ENCODE assay signal across 21 cellular contexts in the genomic region with DNA sequence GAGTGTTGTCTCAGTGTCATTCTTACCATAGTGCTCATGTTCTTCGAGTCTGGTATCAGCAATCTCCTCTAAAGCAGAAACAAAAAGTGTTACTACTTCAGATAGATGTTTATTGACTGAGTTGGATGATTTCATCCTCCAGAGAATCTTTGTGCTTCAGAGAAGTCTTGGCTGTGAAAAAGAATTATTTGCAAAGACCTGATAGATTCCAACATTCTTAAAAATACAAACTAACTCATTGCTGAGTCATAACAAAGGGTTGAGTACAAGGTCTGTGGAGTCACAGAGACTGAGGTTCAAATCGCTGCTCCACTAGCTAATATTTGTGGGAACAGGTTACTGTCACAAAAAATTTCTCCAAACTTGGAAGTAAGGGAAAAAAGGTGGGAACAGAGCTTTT. TPM values are rescaled to one million over a fixed set of nuclear protein-coding genes. Genes with fewer than 3 reads are reported as not detected.
DNase-seq lines count a peak whose midpoint lies in the region; ATAC-seq, FAIRE-seq and TF ChIP-seq lines count a peak whose summit lies in the region.
"Had no signal": no experiment of that assay in that cellular context is flagged by ENCODE, and none has a peak within 500 bp of the region (broad histone marks: within the 10 kb centered on the region; RNA-seq: fewer than 3 reads in every experiment).

No MANE protein-coding gene starts in this region.

- CTCF ChIA-PET in A549 (lab: Yijun Ruan, JAX) = no interaction called here

- ATAC-seq in A549 = peak in 1 of 2 experiments; percentile 46; a peak in 2 of 6 replicates
- ATAC-seq in left lobe of liver = no peak
- ATAC-seq in GM19023 (IDR thresholded peaks at IDR 0.05; ENCODE audit: unreplicated experiment) = no peak
- ATAC-seq: stimulated activated naive B cell treated with anti-CD40 and anti-IgM and Interleukin-4, amounts not matched to agents 10 μg/mL and 1 μg/mL and 100 μg/mL, for 72 hours had no signal

- DNase-seq in A549 (ENCODE audit: low read depth in 1 of 2, low spot score in 1 of 2) (peak in 1 of 2 experiments; percentile 7), HT-29 (ENCODE audit: low spot score) (peak; percentile 35), astrocyte of the hippocampus (ENCODE audit: low read depth, low spot score) (peak; percentile 22), hepatocyte (ENCODE audit: low spot score) (no peak), left lobe of liver (ENCODE audit: low spot score) (no peak), activated gamma-delta T cell (lab: John Stamatoyannopoulos, UW) (no peak), SKM-1 (lab: John Stamatoyannopoulos, UW; ENCODE audit: unreplicated experiment) (no peak)
- DNase-seq: activated CD4-positive, alpha-beta T cell treated with anti-CD3 and anti-CD28 coated beads, Interleukin-2, amount 50 U/mL, for 1 hour; activated T-cell treated with anti-CD3 and anti-CD28 coated beads, Interleukin-2, amount 50 U/mL, for 1 hour; islet precursor cell; midbrain; NCI-H187 treated with DMSO at 0.1 percent for 48 hours; NCI-H510A; SJCRH30; stimulated activated naive B cell treated with anti-CD40 and anti-IgM and Interleukin-4, amounts not matched to agents 10 μg/mL and 1 μg/mL and 100 μg/mL, for 72 hours; trophoblast cell had no signal

- H3K4me2 ChIP-seq in A549 (peak overlapping the region; percentile 44; the same call in 2 of the 3 replicates), hepatocyte (peak overlapping the region; percentile 17)
- H3K4me2 ChIP-seq: smooth muscle cell had no signal

- H3K36me3 ChIP-seq in hepatocyte (replicated peaks; ENCODE audit: insufficient read depth, low read depth) = no peaks in the 10 kb centered on the region
- H3K36me3 ChIP-seq: SJCRH30 had no signal

- no peak overlapping the region for H2AFZ ChIP-seq in hepatocyte

- no peaks in the 10 kb centered on the region for H4K20me1 ChIP-seq in hepatocyte (ENCODE audit: insufficient read depth, poor library complexity, severe bottlenecking)

- no peak for TF ChIP-seq POLR2A in A549 (IDR thresholded peaks at IDR 0.05; ENCODE audit: low read length)

- POLR2A ChIA-PET in A549 (lab: Yijun Ruan, JAX) = no interaction called here

- TF ChIP-seq EP300 in A549 (IDR thresholded peaks at IDR 0.05) = no peak

- H3K27ac ChIP-seq in A549 (no peak overlapping the region), hepatocyte (peak overlapping the region; percentile 20)
- H3K27ac ChIP-seq: SJCRH30 had no signal

- WGBS in A549 (ENCODE audit: missing lambda C conversion rate) = 5% methylated on average over 2 of the region's 2 CpGs
- 77% methylated on average over 2 of the region's 2 CpGs for WGBS in hepatocyte (ENCODE audit: low lambda C conversion rate, missing lambda C conversion rate)

- no peaks in the 10 kb centered on the region for H3K79me2 ChIP-seq in hepatocyte

- no peak for FAIRE-seq in A549 (lab: Jason Lieb, UNC)
- FAIRE-seq: HTR-8/SVneo had no signal

- H3K9me3 ChIP-seq in A549 (no peaks in the 10 kb centered on the region), hepatocyte (ENCODE audit: low read depth) (no peaks in the 10 kb centered on the region)

- no peak for TF ChIP-seq RAD21 in A549 (conservative IDR thresholded peaks at IDR 0.05 in 1 of 2, IDR thresholded peaks at IDR 0.05 in 1 of 2)

- H3K27me3 ChIP-seq in hepatocyte = no peaks in the 10 kb centered on the region
- H3K27me3 ChIP-seq: SJCRH30 had no signal

- H3K9me2 ChIP-seq in hepatocyte (replicated peaks; ENCODE audit: insufficient read depth) = no peaks in the 10 kb centered on the region

- no peak overlapping the region for H3K4me3 ChIP-seq in A549
- H3K4me3 ChIP-seq in hepatocyte = no peak overlapping the region
- H3K4me3 ChIP-seq: SJCRH30, smooth muscle cell had no signal

- TF ChIP-seq CTCF in A549 (IDR thresholded peaks at IDR 0.05) (no peak), hepatocyte (IDR thresholded peaks at IDR 0.05; ENCODE audit: poor library complexity) (no peak)

- peaks cover 12% of the 10 kb centered on the region for H3K4me1 ChIP-seq in A549
- H3K4me1 ChIP-seq in hepatocyte (ENCODE audit: insufficient read depth) = peaks cover 9% of the 10 kb centered on the region
- H3K4me1 ChIP-seq: SJCRH30 had no signal

TF ChIP-seq in A549, 52 proteins besides CTCF, POLR2A, EP300 and RAD21:
- TF ChIP-seq CHD2 (IDR thresholded peaks at IDR 0.05; ENCODE audit: low read length, partially characterized antibody) = no peak
- no peak for TF ChIP-seq JUNB (IDR thresholded peaks at IDR 0.05)
- TF ChIP-seq JUN (IDR thresholded peaks at IDR 0.05) = no peak
- TF ChIP-seq, protein P1, sequence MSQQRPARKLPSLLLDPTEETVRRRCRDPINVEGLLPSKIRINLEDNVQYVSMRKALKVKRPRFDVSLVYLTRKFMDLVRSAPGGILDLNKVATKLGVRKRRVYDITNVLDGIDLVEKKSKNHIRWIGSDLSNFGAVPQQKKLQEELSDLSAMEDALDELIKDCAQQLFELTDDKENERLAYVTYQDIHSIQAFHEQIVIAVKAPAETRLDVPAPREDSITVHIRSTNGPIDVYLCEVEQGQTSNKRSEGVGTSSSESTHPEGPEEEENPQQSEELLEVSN (IDR thresholded peaks at IDR 0.05; ENCODE audit: borderline replicate concordance, low read depth) = no peak
- no peak for TF ChIP-seq CBX8 (IDR thresholded peaks at IDR 0.05)
- TF ChIP-seq EHMT2 (IDR thresholded peaks at IDR 0.05; ENCODE audit: low read depth) = no peak
- TF ChIP-seq, protein P2, sequence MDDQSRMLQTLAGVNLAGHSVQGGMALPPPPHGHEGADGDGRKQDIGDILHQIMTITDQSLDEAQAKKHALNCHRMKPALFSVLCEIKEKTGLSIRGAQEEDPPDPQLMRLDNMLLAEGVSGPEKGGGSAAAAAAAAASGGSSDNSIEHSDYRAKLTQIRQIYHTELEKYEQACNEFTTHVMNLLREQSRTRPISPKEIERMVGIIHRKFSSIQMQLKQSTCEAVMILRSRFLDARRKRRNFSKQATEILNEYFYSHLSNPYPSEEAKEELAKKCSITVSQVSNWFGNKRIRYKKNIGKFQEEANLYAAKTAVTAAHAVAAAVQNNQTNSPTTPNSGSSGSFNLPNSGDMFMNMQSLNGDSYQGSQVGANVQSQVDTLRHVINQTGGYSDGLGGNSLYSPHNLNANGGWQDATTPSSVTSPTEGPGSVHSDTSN (IDR thresholded peaks at IDR 0.05) = no peak
- TF ChIP-seq MYC (IDR thresholded peaks at IDR 0.05; ENCODE audit: borderline replicate concordance, low read length) = no peak

RNA-seq across cellular contexts. Expression of a gene that starts 9.0 kb away (rescaled TPM):
- polyA plus RNA-seq in A549 (2011; rRNA removed) (not detected in 2 replicates), A549 (2017; fragmentation: RNase III; extraction: RNeasy Plus Mini Kit Qiagen cat#74134 plus additional on column Dnase treatment) (not detected in 3 replicates), hepatocyte (1.4 TPM in 1 of 2 replicates, not detected in the other)
- polyA plus RNA-seq in A549 (2012; cell fraction: cytosol; rRNA removed) = not detected in 2 replicates
- polyA plus RNA-seq in A549 (2012; cell fraction: nucleus; rRNA removed) = not detected in 2 replicates
- not detected in 2 replicates for polyA minus RNA-seq in A549 (2011; rRNA and poly(A)+ RNA removed)
- total RNA-seq in HT-29 (2014; rRNA removed; shearing (Covaris generic)) = not detected in 2 replicates
- total RNA-seq in hepatocyte (0.60 and 1.2 TPM in 2 replicates), left lobe of liver (not detected)
- total RNA-seq: MCF 10A, osteocyte, SJCRH30, smooth muscle cell had no signal
- polyA plus RNA-seq: smooth muscle cell had no signal

Comparison
In these comparisons a context has a peak if more than half of its experiments do, and no peak if none do; other contexts are left out.
1. DNase-seq: peak in HT-29 (single experiment) and astrocyte of the hippocampus (single experiment); none in hepatocyte (single experiment), left lobe of liver (single experiment), activated gamma-delta T cell (single experiment) and SKM-1 (single experiment).